Comparison of ENCODE assay signal across 8 cellular contexts in genomic region chr11:116773203-116774112, GRCh38. TPM values are rescaled to one million over a fixed set of nuclear protein-coding genes. Genes with fewer than 3 reads are reported as not detected.
DNase-seq lines count a peak whose midpoint lies in the region; ATAC-seq and TF ChIP-seq lines count a peak whose summit lies in the region.

No MANE protein-coding gene starts in this region.

- no peak overlapping the region for H2AK5ac ChIP-seq in mesendoderm (ENCODE audit: low read length)

- no peaks in the 10 kb centered on the region for H3K27me3 Mint-ChIP-seq in activated T-cell treated with anti-CD3 and anti-CD28 coated beads, Interleukin-2, amount 50 U/mL, for 72 hours (ENCODE audit: low read depth)

- H3K9ac ChIP-seq in OCI-LY3 (ENCODE audit: low read length) (peak overlapping the region; percentile 82), mesendoderm (ENCODE audit: low read length) (peak overlapping the region; percentile 84)

- no peak overlapping the region for H4K8ac ChIP-seq in mesendoderm (ENCODE audit: low read depth, low read length)

- H3K4me3 ChIP-seq in OCI-LY3 (ENCODE audit: low read length) (peak overlapping the region; percentile 87), coronary artery (peak overlapping the region; percentile 87), mesendoderm (ENCODE audit: low read length) (peak overlapping the region; percentile 59), urinary bladder (ENCODE audit: low read depth, low read length) (peak overlapping the region; percentile 79)

- no peaks in the 10 kb centered on the region for H3K9me3 Mint-ChIP-seq in activated T-cell treated with anti-CD3 and anti-CD28 coated beads, Interleukin-2, amount 50 U/mL, for 72 hours

- peak overlapping the region; percentile 98 for H3K56ac ChIP-seq in mesendoderm (ENCODE audit: low read length)

- TF ChIP-seq CTCF in OCI-LY3 (IDR thresholded peaks at IDR 0.05; ENCODE audit: low read depth, low read length), result no peak
- TF ChIP-seq CTCF in coronary artery (IDR thresholded peaks at IDR 0.05), result no peak

- WGBS in mesendoderm (ENCODE audit: extremely low coverage, insufficient coverage, low lambda C conversion rate), result no CpG with 5 or more reads among the region's 25 CpGs
- WGBS in urinary bladder, result 6% methylated on average over 25 of the region's 25 CpGs

- H2BK5ac ChIP-seq in mesendoderm (ENCODE audit: low read length), result no peak overlapping the region

- H3K4me1 ChIP-seq in OCI-LY3 (ENCODE audit: low read length) (peaks cover 23% of the 10 kb centered on the region), mesendoderm (ENCODE audit: control insufficient read depth, low read depth, low read length) (peaks cover 3% of the 10 kb centered on the region), urinary bladder (ENCODE audit: insufficient read depth) (peaks cover 2% of the 10 kb centered on the region)

- peaks cover 3% of the 10 kb centered on the region for H3K79me1 ChIP-seq in mesendoderm (ENCODE audit: low read length)

- H3K79me2 ChIP-seq in OCI-LY3 (ENCODE audit: low read length), result peaks cover 22% of the 10 kb centered on the region
- peaks cover 19% of the 10 kb centered on the region for H3K79me2 ChIP-seq in mesendoderm (ENCODE audit: control insufficient read depth, insufficient read depth, low read length)

- no peaks in the 10 kb centered on the region for H3K9me3 ChIP-seq in OCI-LY3 (ENCODE audit: insufficient read depth, low read length)

- peak in 1 of 2 donors; percentile 16 for ATAC-seq in activated T-cell treated with anti-CD3 and anti-CD28 coated beads, Interleukin-2, amount 50 U/mL, for 72 hours (replicated peaks in 1 of 2)
- ATAC-seq in HG02943 (IDR thresholded peaks at IDR 0.05; ENCODE audit: low read depth, unreplicated experiment), result peak; percentile 44

- no peak overlapping the region for H4K5ac ChIP-seq in mesendoderm (ENCODE audit: low read length)

- H3K27ac ChIP-seq in OCI-LY3 (ENCODE audit: low read length) (peak overlapping the region; percentile 73), coronary artery (peak overlapping the region; percentile 76 to 90), mesendoderm (ENCODE audit: low read depth, low read length) (peak overlapping the region; percentile 71), urinary bladder (ENCODE audit: low read depth) (no peak overlapping the region)

- H3K36me3 ChIP-seq in OCI-LY3 (replicated peaks; ENCODE audit: low read depth, low read length), result peaks cover 19% of the 10 kb centered on the region
- peaks cover 7% of the 10 kb centered on the region for H3K36me3 ChIP-seq in mesendoderm (ENCODE audit: control insufficient read depth, insufficient read depth, low read length)
- peaks cover 2% of the 10 kb centered on the region for H3K36me3 ChIP-seq in urinary bladder (ENCODE audit: insufficient read depth)

- peak overlapping the region; percentile 99 for H3K27ac Mint-ChIP-seq in activated T-cell treated with anti-CD3 and anti-CD28 coated beads, Interleukin-2, amount 50 U/mL, for 72 hours

- no peaks in the 10 kb centered on the region; the same call in 1 of the 2 replicates for H4K20me1 ChIP-seq in OCI-LY3 (ENCODE audit: insufficient read depth, low read length)

- H3K4me1 Mint-ChIP-seq in activated T-cell treated with anti-CD3 and anti-CD28 coated beads, Interleukin-2, amount 50 U/mL, for 72 hours (ENCODE audit: low read depth), result peaks cover 69% of the 10 kb centered on the region

- DNase-seq in activated T-cell treated with anti-CD3 and anti-CD28 coated beads, Interleukin-2, amount 50 U/mL, for 72 hours, result no peak
- DNase-seq in activated T-cell treated with anti-CD3 and anti-CD28 coated beads for 4 hours, result no peak
- DNase-seq in coronary artery (ENCODE audit: low spot score), result no peak
- no peak for DNase-seq in mesendoderm
- DNase-seq in activated gamma-delta T cell treated with Interleukin-2 at 50 U/mL for 16 hours, result no peak

- H3K36me3 Mint-ChIP-seq in activated T-cell treated with anti-CD3 and anti-CD28 coated beads, Interleukin-2, amount 50 U/mL, for 72 hours (ENCODE audit: insufficient read depth in 2 of 2), result peaks cover 10 to 27% of the 10 kb centered on the region in 2 donors

- no peaks in the 10 kb centered on the region for H3K27me3 ChIP-seq in OCI-LY3 (ENCODE audit: low read depth, low read length)
- H3K27me3 ChIP-seq in mesendoderm (ENCODE audit: insufficient read depth, low read length, poor library complexity), result no peaks in the 10 kb centered on the region

- H2AFZ ChIP-seq in OCI-LY3 (ENCODE audit: low read depth, low read length), result peak overlapping the region; percentile 59

- peak overlapping the region; percentile 72 for H3K4ac ChIP-seq in mesendoderm (ENCODE audit: low read depth, low read length)

- H3K4me2 ChIP-seq in OCI-LY3 (ENCODE audit: low read length), result peak overlapping the region; percentile 97
- peak overlapping the region; percentile 92 for H3K4me2 ChIP-seq in mesendoderm (ENCODE audit: low read length)

- peak overlapping the region; percentile 88 for H3K18ac ChIP-seq in mesendoderm (ENCODE audit: low read length)

- no peak overlapping the region for H2BK15ac ChIP-seq in mesendoderm (replicated peaks; ENCODE audit: low read depth)

- H2BK120ac ChIP-seq in mesendoderm (ENCODE audit: low read depth, low read length), result no peak overlapping the region

- H3K4me3 Mint-ChIP-seq in activated T-cell treated with anti-CD3 and anti-CD28 coated beads, Interleukin-2, amount 50 U/mL, for 72 hours, result peak overlapping the region; percentile 93 to 98

- H3K23ac ChIP-seq in mesendoderm (ENCODE audit: low read length), result no peak overlapping the region

RNA-seq across cellular contexts. Expression of gene BUD13, which starts 0.7 kb away (rescaled TPM):
- total RNA-seq in activated T-cell treated with anti-CD3 and anti-CD28 coated beads, Interleukin-2, amount 50 U/mL, for 72 hours, result 10 to 100 TPM; 26.1 to 32.8 TPM
- 28.7 TPM for polyA plus RNA-seq in mesendoderm (2013, experiment 1 of 2)
- polyA plus RNA-seq in mesendoderm (2013, experiment 2 of 2), result 28.6 TPM
- 13.5 TPM for total RNA-seq in urinary bladder
- polyA plus RNA-seq in urinary bladder, result 14.4 TPM

RNA-seq across cellular contexts. Expression of gene ZPR1, which starts 14.4 kb away (rescaled TPM):
- total RNA-seq in activated T-cell treated with anti-CD3 and anti-CD28 coated beads, Interleukin-2, amount 50 U/mL, for 72 hours, result 100 to 1,000 TPM in 1 of 2 donors, 10 to 100 TPM in 1; 77.6 to 106 TPM
- 58.1 TPM for polyA plus RNA-seq in mesendoderm (2013, experiment 1 of 2)
- polyA plus RNA-seq in mesendoderm (2013, experiment 2 of 2), result 55.9 TPM
- 17.9 TPM for total RNA-seq in urinary bladder
- 27.4 TPM for polyA plus RNA-seq in urinary bladder

RNA-seq across cellular contexts. Expression of gene APOA5, which starts 18.2 kb away (rescaled TPM):
- total RNA-seq in activated T-cell treated with anti-CD3 and anti-CD28 coated beads, Interleukin-2, amount 50 U/mL, for 72 hours, result not detected
- 0.01 TPM for polyA plus RNA-seq in mesendoderm (2013, experiment 1 of 2)
- 0.07 TPM for polyA plus RNA-seq in mesendoderm (2013, experiment 2 of 2)
- not detected for total RNA-seq in urinary bladder
- 0.38 TPM for polyA plus RNA-seq in urinary bladder

RNA-seq across cellular contexts. Expression of gene APOA4, which starts 49.6 kb away (rescaled TPM):
- not detected for total RNA-seq in activated T-cell treated with anti-CD3 and anti-CD28 coated beads, Interleukin-2, amount 50 U/mL, for 72 hours
- not detected for polyA plus RNA-seq in mesendoderm (2013, experiment 1 of 2)
- not detected for polyA plus RNA-seq in mesendoderm (2013, experiment 2 of 2)
- total RNA-seq in urinary bladder, result not detected
- polyA plus RNA-seq in urinary bladder, result 0.06 TPM

RNA-seq across cellular contexts. Expression of gene APOC3, which starts 56.2 kb away (rescaled TPM):
- not detected for total RNA-seq in activated T-cell treated with anti-CD3 and anti-CD28 coated beads, Interleukin-2, amount 50 U/mL, for 72 hours
- polyA plus RNA-seq in mesendoderm (2013, experiment 1 of 2), result not detected
- polyA plus RNA-seq in mesendoderm (2013, experiment 2 of 2), result not detected
- not detected for total RNA-seq in urinary bladder
- polyA plus RNA-seq in urinary bladder, result 4.1 TPM
